In the genomic region with DNA sequence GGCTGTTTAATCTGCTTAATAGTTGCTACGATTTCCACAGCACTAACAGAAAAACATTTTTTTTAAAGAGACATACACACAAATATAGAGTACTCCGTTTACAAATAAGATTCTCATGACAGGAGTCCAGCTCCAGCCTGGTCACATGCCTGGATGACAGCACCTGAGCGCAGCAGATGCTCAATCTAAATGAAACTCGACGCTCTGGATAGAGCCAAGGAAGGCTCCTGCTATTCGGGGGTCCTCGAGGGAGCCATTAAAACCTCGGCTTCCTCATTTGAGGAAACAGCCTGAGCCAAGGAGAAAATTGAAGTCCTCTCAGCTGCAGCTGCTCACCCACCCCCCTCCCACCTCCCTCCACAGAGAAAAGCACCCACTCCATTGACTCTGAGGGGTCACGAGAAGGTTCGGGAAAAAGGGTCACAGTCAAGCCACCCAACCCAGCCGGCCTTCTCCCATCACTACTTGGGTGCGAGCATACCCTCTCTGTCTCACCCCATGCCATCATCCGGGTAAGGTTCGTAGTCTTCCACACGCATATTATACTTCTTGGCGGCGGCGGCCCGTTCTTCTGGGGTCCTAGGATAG, we compare ENCODE assay signal across 1 cellular context.
TF ChIP-seq lines count a peak whose summit lies in the region.

No MANE protein-coding gene starts in this region.

TF ChIP-seq in K562, 482 proteins besides CTCF, POLR2A, EP300 and RAD21 (continued from another document and continues in another):
- TF ChIP-seq, protein P1, sequence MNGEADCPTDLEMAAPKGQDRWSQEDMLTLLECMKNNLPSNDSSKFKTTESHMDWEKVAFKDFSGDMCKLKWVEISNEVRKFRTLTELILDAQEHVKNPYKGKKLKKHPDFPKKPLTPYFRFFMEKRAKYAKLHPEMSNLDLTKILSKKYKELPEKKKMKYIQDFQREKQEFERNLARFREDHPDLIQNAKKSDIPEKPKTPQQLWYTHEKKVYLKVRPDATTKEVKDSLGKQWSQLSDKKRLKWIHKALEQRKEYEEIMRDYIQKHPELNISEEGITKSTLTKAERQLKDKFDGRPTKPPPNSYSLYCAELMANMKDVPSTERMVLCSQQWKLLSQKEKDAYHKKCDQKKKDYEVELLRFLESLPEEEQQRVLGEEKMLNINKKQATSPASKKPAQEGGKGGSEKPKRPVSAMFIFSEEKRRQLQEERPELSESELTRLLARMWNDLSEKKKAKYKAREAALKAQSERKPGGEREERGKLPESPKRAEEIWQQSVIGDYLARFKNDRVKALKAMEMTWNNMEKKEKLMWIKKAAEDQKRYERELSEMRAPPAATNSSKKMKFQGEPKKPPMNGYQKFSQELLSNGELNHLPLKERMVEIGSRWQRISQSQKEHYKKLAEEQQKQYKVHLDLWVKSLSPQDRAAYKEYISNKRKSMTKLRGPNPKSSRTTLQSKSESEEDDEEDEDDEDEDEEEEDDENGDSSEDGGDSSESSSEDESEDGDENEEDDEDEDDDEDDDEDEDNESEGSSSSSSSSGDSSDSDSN (IDR thresholded peaks at IDR 0.05; ENCODE audit: borderline replicate concordance in 1 of 2, low read depth in 2 of 2, low read length in 2 of 2), result no peak
- TF ChIP-seq ZNF561 (CRISPR knock-in tag; conservative IDR thresholded peaks at IDR 0.05) (no peak), ZNF197 (CRISPR knock-in tag; IDR thresholded peaks at IDR 0.05; ENCODE audit: low read depth) (no peak), YY1 (IDR thresholded peaks at IDR 0.05; ENCODE audit: borderline replicate concordance in 1 of 3, control insufficient read depth in 1 of 3, extremely low read depth in 1 of 3, insufficient read depth in 3 of 3, insufficient read length in 1 of 3, insufficient replicate concordance in 2 of 3, low read depth in 1 of 3, low read length in 2 of 3) (no peak), BDP1 (IDR thresholded peaks at IDR 0.05; ENCODE audit: insufficient read depth, insufficient read length) (no peak), L3MBTL2 (IDR thresholded peaks at IDR 0.05) (peak; percentile 74), PTTG1 (tag; IDR thresholded peaks at IDR 0.05; ENCODE audit: low read depth) (no peak), NR1H2 (CRISPR knock-in tag; IDR thresholded peaks at IDR 0.05) (no peak), TBP (optimal IDR thresholded peaks at IDR 0.05; ENCODE audit: low read depth, low read length) (no peak), NFYB (IDR thresholded peaks at IDR 0.05; ENCODE audit: extremely low read depth, insufficient read length) (no peak), POLR3G (IDR thresholded peaks at IDR 0.05; ENCODE audit: extremely low read depth, insufficient read length, insufficient replicate concordance) (no peak), SLC30A9 (CRISPR knock-in tag; IDR thresholded peaks at IDR 0.05) (no peak), PML (IDR thresholded peaks at IDR 0.05; ENCODE audit: low read length) (no peak), CBFA2T3 (IDR thresholded peaks at IDR 0.05) (no peak), ZFPM2 (CRISPR knock-in tag; IDR thresholded peaks at IDR 0.05) (no peak), NFRKB (IDR thresholded peaks at IDR 0.05; ENCODE audit: low read depth) (no peak), SPI1 (IDR thresholded peaks at IDR 0.05; ENCODE audit: borderline replicate concordance, low read depth, low read length) (0 out of 2 replicates have a peak, but pooled peaks have one; percentile 2), ZNF436 (CRISPR knock-in tag; IDR thresholded peaks at IDR 0.05) (no peak), ESRRA (IDR thresholded peaks at IDR 0.05; ENCODE audit: borderline replicate concordance, low read depth) (no peak), ZNF583 (CRISPR knock-in tag; IDR thresholded peaks at IDR 0.05) (no peak)
- TF ChIP-seq, protein P2, sequence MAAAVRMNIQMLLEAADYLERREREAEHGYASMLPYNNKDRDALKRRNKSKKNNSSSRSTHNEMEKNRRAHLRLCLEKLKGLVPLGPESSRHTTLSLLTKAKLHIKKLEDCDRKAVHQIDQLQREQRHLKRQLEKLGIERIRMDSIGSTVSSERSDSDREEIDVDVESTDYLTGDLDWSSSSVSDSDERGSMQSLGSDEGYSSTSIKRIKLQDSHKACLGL (CRISPR knock-in tag; IDR thresholded peaks at IDR 0.05; ENCODE audit: borderline replicate concordance, poor library complexity, severe bottlenecking), result no peak
- TF ChIP-seq, protein P3, sequence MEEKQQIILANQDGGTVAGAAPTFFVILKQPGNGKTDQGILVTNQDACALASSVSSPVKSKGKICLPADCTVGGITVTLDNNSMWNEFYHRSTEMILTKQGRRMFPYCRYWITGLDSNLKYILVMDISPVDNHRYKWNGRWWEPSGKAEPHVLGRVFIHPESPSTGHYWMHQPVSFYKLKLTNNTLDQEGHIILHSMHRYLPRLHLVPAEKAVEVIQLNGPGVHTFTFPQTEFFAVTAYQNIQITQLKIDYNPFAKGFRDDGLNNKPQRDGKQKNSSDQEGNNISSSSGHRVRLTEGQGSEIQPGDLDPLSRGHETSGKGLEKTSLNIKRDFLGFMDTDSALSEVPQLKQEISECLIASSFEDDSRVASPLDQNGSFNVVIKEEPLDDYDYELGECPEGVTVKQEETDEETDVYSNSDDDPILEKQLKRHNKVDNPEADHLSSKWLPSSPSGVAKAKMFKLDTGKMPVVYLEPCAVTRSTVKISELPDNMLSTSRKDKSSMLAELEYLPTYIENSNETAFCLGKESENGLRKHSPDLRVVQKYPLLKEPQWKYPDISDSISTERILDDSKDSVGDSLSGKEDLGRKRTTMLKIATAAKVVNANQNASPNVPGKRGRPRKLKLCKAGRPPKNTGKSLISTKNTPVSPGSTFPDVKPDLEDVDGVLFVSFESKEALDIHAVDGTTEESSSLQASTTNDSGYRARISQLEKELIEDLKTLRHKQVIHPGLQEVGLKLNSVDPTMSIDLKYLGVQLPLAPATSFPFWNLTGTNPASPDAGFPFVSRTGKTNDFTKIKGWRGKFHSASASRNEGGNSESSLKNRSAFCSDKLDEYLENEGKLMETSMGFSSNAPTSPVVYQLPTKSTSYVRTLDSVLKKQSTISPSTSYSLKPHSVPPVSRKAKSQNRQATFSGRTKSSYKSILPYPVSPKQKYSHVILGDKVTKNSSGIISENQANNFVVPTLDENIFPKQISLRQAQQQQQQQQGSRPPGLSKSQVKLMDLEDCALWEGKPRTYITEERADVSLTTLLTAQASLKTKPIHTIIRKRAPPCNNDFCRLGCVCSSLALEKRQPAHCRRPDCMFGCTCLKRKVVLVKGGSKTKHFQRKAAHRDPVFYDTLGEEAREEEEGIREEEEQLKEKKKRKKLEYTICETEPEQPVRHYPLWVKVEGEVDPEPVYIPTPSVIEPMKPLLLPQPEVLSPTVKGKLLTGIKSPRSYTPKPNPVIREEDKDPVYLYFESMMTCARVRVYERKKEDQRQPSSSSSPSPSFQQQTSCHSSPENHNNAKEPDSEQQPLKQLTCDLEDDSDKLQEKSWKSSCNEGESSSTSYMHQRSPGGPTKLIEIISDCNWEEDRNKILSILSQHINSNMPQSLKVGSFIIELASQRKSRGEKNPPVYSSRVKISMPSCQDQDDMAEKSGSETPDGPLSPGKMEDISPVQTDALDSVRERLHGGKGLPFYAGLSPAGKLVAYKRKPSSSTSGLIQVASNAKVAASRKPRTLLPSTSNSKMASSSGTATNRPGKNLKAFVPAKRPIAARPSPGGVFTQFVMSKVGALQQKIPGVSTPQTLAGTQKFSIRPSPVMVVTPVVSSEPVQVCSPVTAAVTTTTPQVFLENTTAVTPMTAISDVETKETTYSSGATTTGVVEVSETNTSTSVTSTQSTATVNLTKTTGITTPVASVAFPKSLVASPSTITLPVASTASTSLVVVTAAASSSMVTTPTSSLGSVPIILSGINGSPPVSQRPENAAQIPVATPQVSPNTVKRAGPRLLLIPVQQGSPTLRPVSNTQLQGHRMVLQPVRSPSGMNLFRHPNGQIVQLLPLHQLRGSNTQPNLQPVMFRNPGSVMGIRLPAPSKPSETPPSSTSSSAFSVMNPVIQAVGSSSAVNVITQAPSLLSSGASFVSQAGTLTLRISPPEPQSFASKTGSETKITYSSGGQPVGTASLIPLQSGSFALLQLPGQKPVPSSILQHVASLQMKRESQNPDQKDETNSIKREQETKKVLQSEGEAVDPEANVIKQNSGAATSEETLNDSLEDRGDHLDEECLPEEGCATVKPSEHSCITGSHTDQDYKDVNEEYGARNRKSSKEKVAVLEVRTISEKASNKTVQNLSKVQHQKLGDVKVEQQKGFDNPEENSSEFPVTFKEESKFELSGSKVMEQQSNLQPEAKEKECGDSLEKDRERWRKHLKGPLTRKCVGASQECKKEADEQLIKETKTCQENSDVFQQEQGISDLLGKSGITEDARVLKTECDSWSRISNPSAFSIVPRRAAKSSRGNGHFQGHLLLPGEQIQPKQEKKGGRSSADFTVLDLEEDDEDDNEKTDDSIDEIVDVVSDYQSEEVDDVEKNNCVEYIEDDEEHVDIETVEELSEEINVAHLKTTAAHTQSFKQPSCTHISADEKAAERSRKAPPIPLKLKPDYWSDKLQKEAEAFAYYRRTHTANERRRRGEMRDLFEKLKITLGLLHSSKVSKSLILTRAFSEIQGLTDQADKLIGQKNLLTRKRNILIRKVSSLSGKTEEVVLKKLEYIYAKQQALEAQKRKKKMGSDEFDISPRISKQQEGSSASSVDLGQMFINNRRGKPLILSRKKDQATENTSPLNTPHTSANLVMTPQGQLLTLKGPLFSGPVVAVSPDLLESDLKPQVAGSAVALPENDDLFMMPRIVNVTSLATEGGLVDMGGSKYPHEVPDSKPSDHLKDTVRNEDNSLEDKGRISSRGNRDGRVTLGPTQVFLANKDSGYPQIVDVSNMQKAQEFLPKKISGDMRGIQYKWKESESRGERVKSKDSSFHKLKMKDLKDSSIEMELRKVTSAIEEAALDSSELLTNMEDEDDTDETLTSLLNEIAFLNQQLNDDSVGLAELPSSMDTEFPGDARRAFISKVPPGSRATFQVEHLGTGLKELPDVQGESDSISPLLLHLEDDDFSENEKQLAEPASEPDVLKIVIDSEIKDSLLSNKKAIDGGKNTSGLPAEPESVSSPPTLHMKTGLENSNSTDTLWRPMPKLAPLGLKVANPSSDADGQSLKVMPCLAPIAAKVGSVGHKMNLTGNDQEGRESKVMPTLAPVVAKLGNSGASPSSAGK (IDR thresholded peaks at IDR 0.05), result peak; percentile 52
- TF ChIP-seq, protein P4, sequence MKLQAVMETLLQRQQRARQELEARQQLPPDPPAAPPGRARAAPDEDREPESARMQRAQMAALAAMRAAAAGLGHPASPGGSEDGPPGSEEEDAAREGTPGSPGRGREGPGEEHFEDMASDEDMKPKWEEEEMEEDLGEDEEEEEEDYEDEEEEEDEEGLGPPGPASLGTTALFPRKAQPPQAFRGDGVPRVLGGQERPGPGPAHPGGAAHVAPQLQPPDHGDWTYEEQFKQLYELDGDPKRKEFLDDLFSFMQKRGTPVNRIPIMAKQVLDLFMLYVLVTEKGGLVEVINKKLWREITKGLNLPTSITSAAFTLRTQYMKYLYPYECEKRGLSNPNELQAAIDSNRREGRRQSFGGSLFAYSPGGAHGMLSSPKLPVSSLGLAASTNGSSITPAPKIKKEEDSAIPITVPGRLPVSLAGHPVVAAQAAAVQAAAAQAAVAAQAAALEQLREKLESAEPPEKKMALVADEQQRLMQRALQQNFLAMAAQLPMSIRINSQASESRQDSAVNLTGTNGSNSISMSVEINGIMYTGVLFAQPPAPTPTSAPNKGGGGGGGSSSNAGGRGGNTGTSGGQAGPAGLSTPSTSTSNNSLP (IDR thresholded peaks at IDR 0.05; ENCODE audit: borderline replicate concordance, low read depth, low read length), result no peak
- TF ChIP-seq, protein P5, sequence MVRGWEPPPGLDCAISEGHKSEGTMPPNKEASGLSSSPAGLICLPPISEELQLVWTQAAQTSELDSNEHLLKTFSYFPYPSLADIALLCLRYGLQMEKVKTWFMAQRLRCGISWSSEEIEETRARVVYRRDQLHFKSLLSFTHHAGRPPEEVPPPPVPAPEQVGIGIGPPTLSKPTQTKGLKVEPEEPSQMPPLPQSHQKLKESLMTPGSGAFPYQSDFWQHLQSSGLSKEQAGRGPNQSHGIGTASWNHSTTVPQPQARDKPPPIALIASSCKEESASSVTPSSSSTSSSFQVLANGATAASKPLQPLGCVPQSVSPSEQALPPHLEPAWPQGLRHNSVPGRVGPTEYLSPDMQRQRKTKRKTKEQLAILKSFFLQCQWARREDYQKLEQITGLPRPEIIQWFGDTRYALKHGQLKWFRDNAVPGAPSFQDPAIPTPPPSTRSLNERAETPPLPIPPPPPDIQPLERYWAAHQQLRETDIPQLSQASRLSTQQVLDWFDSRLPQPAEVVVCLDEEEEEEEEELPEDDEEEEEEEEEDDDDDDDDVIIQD (CRISPR knock-in tag; IDR thresholded peaks at IDR 0.05), result no peak
- TF ChIP-seq, protein P6, sequence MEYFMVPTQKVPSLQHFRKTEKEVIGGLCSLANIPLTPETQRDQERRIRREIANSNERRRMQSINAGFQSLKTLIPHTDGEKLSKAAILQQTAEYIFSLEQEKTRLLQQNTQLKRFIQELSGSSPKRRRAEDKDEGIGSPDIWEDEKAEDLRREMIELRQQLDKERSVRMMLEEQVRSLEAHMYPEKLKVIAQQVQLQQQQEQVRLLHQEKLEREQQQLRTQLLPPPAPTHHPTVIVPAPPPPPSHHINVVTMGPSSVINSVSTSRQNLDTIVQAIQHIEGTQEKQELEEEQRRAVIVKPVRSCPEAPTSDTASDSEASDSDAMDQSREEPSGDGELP (CRISPR knock-in tag; IDR thresholded peaks at IDR 0.05; ENCODE audit: borderline replicate concordance), result 0 out of 2 replicates have a peak, but pooled peaks have one; percentile 3
- TF ChIP-seq, protein P7, sequence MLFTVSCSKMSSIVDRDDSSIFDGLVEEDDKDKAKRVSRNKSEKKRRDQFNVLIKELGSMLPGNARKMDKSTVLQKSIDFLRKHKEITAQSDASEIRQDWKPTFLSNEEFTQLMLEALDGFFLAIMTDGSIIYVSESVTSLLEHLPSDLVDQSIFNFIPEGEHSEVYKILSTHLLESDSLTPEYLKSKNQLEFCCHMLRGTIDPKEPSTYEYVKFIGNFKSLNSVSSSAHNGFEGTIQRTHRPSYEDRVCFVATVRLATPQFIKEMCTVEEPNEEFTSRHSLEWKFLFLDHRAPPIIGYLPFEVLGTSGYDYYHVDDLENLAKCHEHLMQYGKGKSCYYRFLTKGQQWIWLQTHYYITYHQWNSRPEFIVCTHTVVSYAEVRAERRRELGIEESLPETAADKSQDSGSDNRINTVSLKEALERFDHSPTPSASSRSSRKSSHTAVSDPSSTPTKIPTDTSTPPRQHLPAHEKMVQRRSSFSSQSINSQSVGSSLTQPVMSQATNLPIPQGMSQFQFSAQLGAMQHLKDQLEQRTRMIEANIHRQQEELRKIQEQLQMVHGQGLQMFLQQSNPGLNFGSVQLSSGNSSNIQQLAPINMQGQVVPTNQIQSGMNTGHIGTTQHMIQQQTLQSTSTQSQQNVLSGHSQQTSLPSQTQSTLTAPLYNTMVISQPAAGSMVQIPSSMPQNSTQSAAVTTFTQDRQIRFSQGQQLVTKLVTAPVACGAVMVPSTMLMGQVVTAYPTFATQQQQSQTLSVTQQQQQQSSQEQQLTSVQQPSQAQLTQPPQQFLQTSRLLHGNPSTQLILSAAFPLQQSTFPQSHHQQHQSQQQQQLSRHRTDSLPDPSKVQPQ (CRISPR knock-in tag; IDR thresholded peaks at IDR 0.05; ENCODE audit: borderline replicate concordance), result no peak
- TF ChIP-seq, protein P8, sequence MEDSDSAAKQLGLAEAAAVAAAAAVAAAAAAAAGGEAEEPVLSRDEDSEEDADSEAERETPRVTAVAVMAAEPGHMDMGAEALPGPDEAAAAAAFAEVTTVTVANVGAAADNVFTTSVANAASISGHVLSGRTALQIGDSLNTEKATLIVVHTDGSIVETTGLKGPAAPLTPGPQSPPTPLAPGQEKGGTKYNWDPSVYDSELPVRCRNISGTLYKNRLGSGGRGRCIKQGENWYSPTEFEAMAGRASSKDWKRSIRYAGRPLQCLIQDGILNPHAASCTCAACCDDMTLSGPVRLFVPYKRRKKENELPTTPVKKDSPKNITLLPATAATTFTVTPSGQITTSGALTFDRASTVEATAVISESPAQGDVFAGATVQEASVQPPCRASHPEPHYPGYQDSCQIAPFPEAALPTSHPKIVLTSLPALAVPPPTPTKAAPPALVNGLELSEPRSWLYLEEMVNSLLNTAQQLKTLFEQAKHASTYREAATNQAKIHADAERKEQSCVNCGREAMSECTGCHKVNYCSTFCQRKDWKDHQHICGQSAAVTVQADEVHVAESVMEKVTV (CRISPR knock-in tag; IDR thresholded peaks at IDR 0.05), result no peak
